Comparison of ENCODE assay signal across 21 cellular contexts in genomic region chr19:19379527-19379926, GRCh38. TPM values are rescaled to one million over a fixed set of nuclear protein-coding genes. Genes with fewer than 3 reads are reported as not detected.
DNase-seq lines count a peak whose midpoint lies in the region; ATAC-seq, FAIRE-seq and TF ChIP-seq lines count a peak whose summit lies in the region.
"Had no signal": no experiment of that assay in that cellular context is flagged by ENCODE, and none has a peak within 500 bp of the region (broad histone marks: within the 10 kb centered on the region; RNA-seq: fewer than 3 reads in every experiment).

No MANE protein-coding gene starts in this region.

- H3K4me2 ChIP-seq in HCT116 (ENCODE audit: low read length) (0 out of 2 replicates have a peak overlapping the region, but pooled peaks have one; percentile 0), mesenchymal stem cell (ENCODE audit: low read length, poor library complexity, severe bottlenecking) (no peak overlapping the region)
- H3K4me2 ChIP-seq: KMS-11 had no signal

- H3K9me2 ChIP-seq in HCT116 (ENCODE audit: insufficient read depth) = no peaks in the 10 kb centered on the region

- no peak overlapping the region for H2AFZ ChIP-seq in HCT116 (ENCODE audit: low read depth, low read length, poor library complexity, severe bottlenecking)
- H2AFZ ChIP-seq in mesenchymal stem cell (ENCODE audit: low read depth, low read length) = no peak overlapping the region
- H2AFZ ChIP-seq: GM23248 had no signal

- H3K27ac ChIP-seq in HCT116 (ENCODE audit: low read depth, low read length) (no peak overlapping the region), mesenchymal stem cell (ENCODE audit: low read length, poor library complexity, severe bottlenecking) (no peak overlapping the region), suprapubic skin (peak overlapping the region; percentile 82)
- H3K27ac ChIP-seq: GM23248, KMS-11, SK-N-MC had no signal

- TF ChIP-seq RAD21 in HCT116 (IDR thresholded peaks at IDR 0.05; ENCODE audit: low read depth) = no peak

- CTCF ChIA-PET in HCT116 (lab: Charles Lee) = no interaction called here

- H3K4me3 ChIP-seq in HCT116 (replicated peaks in 1 of 2; ENCODE audit: low read depth in 1 of 2, low read length in 2 of 2) (no peak overlapping the region), mesenchymal stem cell (ENCODE audit: insufficient read depth in 1 of 2, low read depth in 1 of 2, low read length in 2 of 2) (no peak overlapping the region), suprapubic skin (no peak overlapping the region)
- H3K4me3 ChIP-seq: GM23248, SK-N-MC had no signal

- no peak overlapping the region for H2AK5ac ChIP-seq in mesenchymal stem cell (ENCODE audit: low read length, severe bottlenecking)

- H3K23ac ChIP-seq in mesenchymal stem cell (ENCODE audit: low read length in 2 of 2) = no peak overlapping the region

- RAD21 ChIA-PET in HCT116 (lab: Charles Lee; ENCODE audit: low non-redundant PET in 1 of 2, low total read pairs in 2 of 2, uncharacterized antibody in 2 of 2, unreplicated experiment in 2 of 2) = no interaction called here

- no peak overlapping the region for H3K9ac ChIP-seq in HCT116 (ENCODE audit: low read length)
- peak overlapping the region; percentile 43 for H3K9ac ChIP-seq in mesenchymal stem cell (ENCODE audit: low read length)
- H3K9ac ChIP-seq: GM23248, KMS-11 had no signal

- ATAC-seq in HCT116 = no peak

- no peak overlapping the region for H2BK120ac ChIP-seq in mesenchymal stem cell (ENCODE audit: low read depth, low read length)

- no peak for TF ChIP-seq POLR2A in HCT116 (IDR thresholded peaks at IDR 0.05; ENCODE audit: borderline replicate concordance, extremely low read depth, insufficient read depth, insufficient read length)
- TF ChIP-seq POLR2A in suprapubic skin (IDR thresholded peaks at IDR 0.05) = no peak
- no peak for TF ChIP-seq POLR2A in H54 (IDR thresholded peaks at IDR 0.05; ENCODE audit: low read depth, low read length)

- POLR2A ChIA-PET in HCT116 (lab: Charles Lee) = interaction anchor here (1.9 kb wide), 1 partner anchor 15 kb away, joined by 6 read pairs; no protein-coding TSS in a partner anchor

- no peaks in the 10 kb centered on the region for H4K20me1 ChIP-seq in HCT116 (ENCODE audit: insufficient read depth)

- no peaks in the 10 kb centered on the region for H3K27me3 ChIP-seq in HCT116 (ENCODE audit: insufficient read depth, low read length)
- no peaks in the 10 kb centered on the region for H3K27me3 ChIP-seq in mesenchymal stem cell (ENCODE audit: control insufficient read depth in 1 of 2, insufficient read depth in 1 of 2, low read length in 2 of 2)
- H3K27me3 ChIP-seq in suprapubic skin = no peaks in the 10 kb centered on the region

- H3K4ac ChIP-seq in mesenchymal stem cell (ENCODE audit: low read depth in 1 of 2, low read length in 2 of 2) = no peak overlapping the region

- no peak for FAIRE-seq in H54 (lab: Jason Lieb, UNC)
- FAIRE-seq: GM12892 had no signal

- no peak for TF ChIP-seq EP300 in suprapubic skin (IDR thresholded peaks at IDR 0.05)

- H3K36me3 ChIP-seq in HCT116 (ENCODE audit: control insufficient read depth in 1 of 2, insufficient read depth in 2 of 2, low read length in 2 of 2) = no peaks in the 10 kb centered on the region
- no peaks in the 10 kb centered on the region for H3K36me3 ChIP-seq in mesenchymal stem cell (ENCODE audit: control insufficient read depth in 1 of 2, insufficient read depth in 2 of 2, low read depth in 1 of 2, low read length in 2 of 2)
- H3K36me3 ChIP-seq in suprapubic skin = no peaks in the 10 kb centered on the region

- H3K9me3 ChIP-seq in HCT116 (ENCODE audit: control insufficient read depth in 1 of 2, insufficient read depth in 1 of 2, low read depth in 1 of 2, low read length in 2 of 2) = no peaks in the 10 kb centered on the region
- H3K9me3 ChIP-seq in mesenchymal stem cell (ENCODE audit: control insufficient read depth, low read length) = no peaks in the 10 kb centered on the region
- no peaks in the 10 kb centered on the region for H3K9me3 ChIP-seq in suprapubic skin

- no peak overlapping the region for H4K8ac ChIP-seq in mesenchymal stem cell (ENCODE audit: low read length)

- no peak overlapping the region for H2BK5ac ChIP-seq in mesenchymal stem cell (ENCODE audit: low read depth, low read length, poor library complexity, severe bottlenecking)

- H3K18ac ChIP-seq in mesenchymal stem cell (ENCODE audit: low read depth in 1 of 2, low read length in 2 of 2) = no peak overlapping the region

- H2BK12ac ChIP-seq in mesenchymal stem cell (ENCODE audit: low read length in 2 of 2) = no peak overlapping the region

- intact Hi-C loops in HCT116 (cut with micrococcal nuclease) = no loop called here

- no peaks in the 10 kb centered on the region for H3K79me2 ChIP-seq in HCT116 (ENCODE audit: insufficient read depth, low read length)

- H2BK15ac ChIP-seq in mesenchymal stem cell (ENCODE audit: low read depth, poor library complexity, severe bottlenecking) = no peak overlapping the region

- DNase-seq in HCT116 (ENCODE audit: low read depth, low spot score) = no peak
- DNase-seq in amniotic epithelial cell (ENCODE audit: low read depth) = peak; percentile 79
- no peak for DNase-seq in mesenchymal stem cell
- DNase-seq in suprapubic skin (ENCODE audit: low spot score in 2 of 2) = no peak
- DNase-seq in H54 (ENCODE audit: insufficient read length, low spot score) = no peak
- DNase-seq in DMS53 treated with DMSO at 0.1 percent for 48 hours (lab: John Stamatoyannopoulos, UW; ENCODE audit: unreplicated experiment) = no peak
- DNase-seq in RPMI8226 = no peak
- DNase-seq: Calu3; DND-41; GM23248; HCEC 1CT; MM.1S; NCI-H2029; NCI-H446; NCI-H526; NCI-H82; NK-92 treated with Interleukin-12 subunit alpha and Interleukin-12 subunit beta, amount 100 ng/mL, for 24 hours; SHP77 treated with DMSO at 0.1 percent for 48 hours had no signal

- H4K91ac ChIP-seq in mesenchymal stem cell (ENCODE audit: low read length) = no peak overlapping the region

- H3K14ac ChIP-seq in mesenchymal stem cell (ENCODE audit: low read length in 2 of 2) = no peak overlapping the region

- TF ChIP-seq CTCF in HCT116 (IDR thresholded peaks at IDR 0.05 in 2 of 3, conservative IDR thresholded peaks at IDR 0.05 in 1 of 3; ENCODE audit: borderline replicate concordance in 1 of 3, insufficient read depth in 1 of 3, low read depth in 2 of 3, low read length in 2 of 3) (no peak), suprapubic skin (IDR thresholded peaks at IDR 0.05) (no peak)

- TSS peak; percentile 45 for BruUV-seq in HCT116 (replicated peaks; lab: Mats Ljungman, UMichigan)

- peaks cover 2% of the 10 kb centered on the region for H3K79me1 ChIP-seq in mesenchymal stem cell (replicated peaks; ENCODE audit: low read length, poor library complexity, severe bottlenecking)

- H3K4me1 ChIP-seq in HCT116 (ENCODE audit: control insufficient read depth in 1 of 2, insufficient read depth in 2 of 2, low read length in 2 of 2) (peaks cover 41 to 63% of the 10 kb centered on the region in 2 experiments), mesenchymal stem cell (ENCODE audit: control insufficient read depth, insufficient read depth, low read depth, low read length) (no peaks in the 10 kb centered on the region), suprapubic skin (peaks cover 80% of the 10 kb centered on the region)

- WGBS in mesenchymal stem cell = 100% methylated on average over 2 of the region's 2 CpGs
- 24% methylated on average over 2 of the region's 2 CpGs for WGBS in suprapubic skin

TF ChIP-seq in HCT116, 20 proteins besides CTCF, POLR2A, EP300 and RAD21 (continues in another document):
- TF ChIP-seq YY1 (IDR thresholded peaks at IDR 0.05; ENCODE audit: extremely low read depth, insufficient replicate concordance, low read depth, low read length) (no peak), EZH2phosphoT487 (IDR thresholded peaks at IDR 0.05; ENCODE audit: borderline replicate concordance) (no peak), CBX3 (IDR thresholded peaks at IDR 0.05; ENCODE audit: low read depth) (no peak), ATF3 (IDR thresholded peaks at IDR 0.05) (no peak), JUND (IDR thresholded peaks at IDR 0.05) (no peak), POLR2AphosphoS5 (IDR thresholded peaks at IDR 0.05; ENCODE audit: low read depth, low read length) (no peak), TCF7L2 (IDR thresholded peaks at IDR 0.05; ENCODE audit: borderline replicate concordance, extremely low read depth, insufficient read depth, insufficient read length) (no peak), FOSL1 (IDR thresholded peaks at IDR 0.05; ENCODE audit: low read depth) (no peak), SRF (IDR thresholded peaks at IDR 0.05; ENCODE audit: low read depth) (no peak), CEBPB (IDR thresholded peaks at IDR 0.05; ENCODE audit: low read depth) (no peak), EZH2 (IDR thresholded peaks at IDR 0.05) (no peak), SP1 (IDR thresholded peaks at IDR 0.05; ENCODE audit: low read depth) (no peak)

RNA-seq across cellular contexts. Expression of gene GATAD2A, which starts 25.9 kb away (rescaled TPM):
- total RNA-seq in HCT116 (2021; ENCODE audit: unreplicated experiment) (130 TPM), suprapubic skin (10 to 100 TPM; 83.1 to 88.8 (median 86.4) TPM)
- polyA plus RNA-seq in HCT116 (2012) = 60.5 and 73.9 TPM in 2 replicates
- polyA plus RNA-seq in mesenchymal stem cell (2013, experiment 1 of 2) = 46.1 TPM
- 42.5 TPM for polyA plus RNA-seq in mesenchymal stem cell (2013, experiment 2 of 2)

RNA-seq across cellular contexts. Expression of gene MAU2, which starts 58.9 kb away (rescaled TPM):
- total RNA-seq in HCT116 (2021; ENCODE audit: unreplicated experiment) = 36.2 TPM
- polyA plus RNA-seq in HCT116 (2012) = 25.9 and 31.7 TPM in 2 replicates
- polyA plus RNA-seq in mesenchymal stem cell (2013, experiment 1 of 2) = 15.4 TPM
- 16.1 TPM for polyA plus RNA-seq in mesenchymal stem cell (2013, experiment 2 of 2)
- total RNA-seq in suprapubic skin = 100 to 1,000 TPM in 1 of 4 donors, 10 to 100 TPM in 3; 59.5 to 220 (median 77.6) TPM

RNA-seq across cellular contexts. Expression of gene SUGP1, which starts 59.2 kb away (rescaled TPM):
- 47.6 TPM for total RNA-seq in HCT116 (2021; ENCODE audit: unreplicated experiment)
- 43.1 and 50.1 TPM in 2 replicates for polyA plus RNA-seq in HCT116 (2012)
- polyA plus RNA-seq in mesenchymal stem cell (2013, experiment 1 of 2) = 35.7 TPM
- 31.6 TPM for polyA plus RNA-seq in mesenchymal stem cell (2013, experiment 2 of 2)
- 10 to 100 TPM; 23.1 to 64.8 (median 31.3) TPM for total RNA-seq in suprapubic skin
